Comparison of ENCODE assay signal across 19 cellular contexts in genomic region chr15:71261934-71262333, GRCh38.
A peak's percentile ranks its signal among the peaks of the same experiment; 100 is the strongest.
DNase-seq lines count a peak whose midpoint lies in the region; FAIRE-seq and TF ChIP-seq lines count a peak whose summit lies in the region.
"Had no signal": no experiment of that assay in that cellular context is flagged by ENCODE, and none has a peak within 500 bp of the region (broad histone marks: within the 10 kb centered on the region; RNA-seq: fewer than 3 reads in every experiment).

No MANE protein-coding gene starts in this region.

- H3K9me3 ChIP-seq in A673 (ENCODE audit: low read depth, low read length, poor library complexity, severe bottlenecking) (no peaks in the 10 kb centered on the region), HAP-1 (no peaks in the 10 kb centered on the region), SJCRH30 (replicated peaks) (no peaks in the 10 kb centered on the region; the same call in none of the 2 replicates), endodermal cell (ENCODE audit: control insufficient read depth, low read length) (peaks cover 6% of the 10 kb centered on the region)
- H3K9me3 ChIP-seq: Caco-2 had no signal

- CTCF ChIA-PET in A673 (lab: Charles Lee): no interaction called here

- H3K4me1 Mint-ChIP-seq in endodermal cell: peaks cover 4% of the 10 kb centered on the region
- H3K4me1 Mint-ChIP-seq: B cell; CD4-positive, CD25-positive, alpha-beta regulatory T cell had no signal

- H3K4me3 ChIP-seq in A673 (ENCODE audit: low read depth, low read length, poor library complexity, severe bottlenecking): no peak overlapping the region
- H3K4me3 ChIP-seq in HAP-1: no peak overlapping the region
- no peak overlapping the region for H3K4me3 ChIP-seq in SJCRH30
- no peak overlapping the region for H3K4me3 ChIP-seq in fibroblast of villous mesenchyme (ENCODE audit: low read depth, low read length)
- no peak overlapping the region for H3K4me3 ChIP-seq in endodermal cell (ENCODE audit: low read length)

- TF ChIP-seq CTCF in A673 (conservative IDR thresholded peaks at IDR 0.05; ENCODE audit: low read depth, low read length) (no peak), fibroblast of villous mesenchyme (IDR thresholded peaks at IDR 0.05; ENCODE audit: insufficient read depth, low read depth, low read length) (no peak), endodermal cell (conservative IDR thresholded peaks at IDR 0.05) (no peak)

- intact Hi-C loops in A673 (cut with micrococcal nuclease; ENCODE audit: unreplicated experiment): no loop called here

- no peak overlapping the region for H3K27ac Mint-ChIP-seq in endodermal cell
- H3K27ac Mint-ChIP-seq: B cell; CD4-positive, CD25-positive, alpha-beta regulatory T cell had no signal

- H3K36me3 Mint-ChIP-seq in endodermal cell (ENCODE audit: low read depth): no peaks in the 10 kb centered on the region
- H3K36me3 Mint-ChIP-seq: CD4-positive, CD25-positive, alpha-beta regulatory T cell had no signal

- H3K27ac ChIP-seq in A673 (ENCODE audit: low read depth, low read length, poor library complexity, severe bottlenecking): peak overlapping the region; percentile 79
- H3K27ac ChIP-seq in SJCRH30: peak overlapping the region; percentile 33
- no peak overlapping the region for H3K27ac ChIP-seq in endodermal cell (ENCODE audit: low read depth, low read length)

- in situ Hi-C loops in HAP-1 (cut with MboI; ENCODE audit: low sequenced_read_pairs): no loop called here

- no TSS peak for BruUV-seq in A673 (replicated peaks; lab: Mats Ljungman, UMichigan)

- no peaks in the 10 kb centered on the region for H3K36me3 ChIP-seq in A673 (ENCODE audit: insufficient read depth, low read length, poor library complexity, severe bottlenecking)
- H3K36me3 ChIP-seq in HAP-1 (replicated peaks): no peaks in the 10 kb centered on the region
- no peaks in the 10 kb centered on the region for H3K36me3 ChIP-seq in SJCRH30
- H3K36me3 ChIP-seq in endodermal cell (ENCODE audit: control insufficient read depth, insufficient read depth, low read length): no peaks in the 10 kb centered on the region

- H3K27me3 Mint-ChIP-seq in endodermal cell (ENCODE audit: insufficient read depth): no peaks in the 10 kb centered on the region
- H3K27me3 Mint-ChIP-seq: CD4-positive, CD25-positive, alpha-beta regulatory T cell had no signal

- POLR2A ChIA-PET in A673 (lab: Charles Lee; ENCODE audit: low non-redundant PET): no interaction called here

- 82 to 93% methylated on average over 3 to 7 of the region's 7 CpGs for WGBS in endodermal cell (ENCODE audit: insufficient coverage in 1 of 2, insufficient read length in 1 of 2), 2 experiments

- peaks cover 17% of the 10 kb centered on the region for H3K4me1 ChIP-seq in A673 (ENCODE audit: insufficient read depth, low read length, poor library complexity, severe bottlenecking)
- peaks cover 15% of the 10 kb centered on the region for H3K4me1 ChIP-seq in HAP-1
- peaks cover 28% of the 10 kb centered on the region for H3K4me1 ChIP-seq in SJCRH30
- H3K4me1 ChIP-seq in endodermal cell (ENCODE audit: control insufficient read depth, insufficient read depth, low read length): no peaks in the 10 kb centered on the region
- H3K4me1 ChIP-seq: Caco-2 had no signal

- H3K9me3 Mint-ChIP-seq in endodermal cell: peaks cover 21% of the 10 kb centered on the region

- DNase-seq in A673 (ENCODE audit: low spot score): peak; percentile 90
- DNase-seq in HAP-1 (ENCODE audit: low spot score in 2 of 2): peak; percentile 28 to 46
- peak; percentile 63 to 84 for DNase-seq in SJCRH30
- peak; percentile 93 for DNase-seq in fibroblast of villous mesenchyme (ENCODE audit: low read depth)
- DNase-seq in GM12891 (ENCODE audit: insufficient read length, low spot score): no peak
- no peak for DNase-seq in middle frontal gyrus (ENCODE audit: extremely low spot score, low spot score)
- DNase-seq in endodermal cell: no peak
- no peak for DNase-seq in A172 (ENCODE audit: low spot score)
- DNase-seq: 8988T; Caco-2; CD4-positive, CD25-positive, alpha-beta regulatory T cell; NCI-H1105; NCI-H1694; NCI-H526; NK-92 treated with Interleukin-12 subunit alpha and Interleukin-12 subunit beta, amount 100 ng/mL, for 24 hours; OCI-M1; RPMI8226; SIG-M5 had no signal

- no peak for FAIRE-seq in GM12891 (lab: Jason Lieb, UNC)

- H3K27me3 ChIP-seq in A673 (replicated peaks; ENCODE audit: insufficient read depth, low read depth, low read length, poor library complexity) (no peaks in the 10 kb centered on the region), HAP-1 (ENCODE audit: low read depth) (no peaks in the 10 kb centered on the region), SJCRH30 (no peaks in the 10 kb centered on the region), endodermal cell (ENCODE audit: control insufficient read depth, insufficient read depth, low read length, poor library complexity, severe bottlenecking) (no peaks in the 10 kb centered on the region)

- H3K9ac ChIP-seq in endodermal cell (ENCODE audit: extremely low read depth, low read length, poor library complexity, severe bottlenecking): no peak overlapping the region

- no peak for TF ChIP-seq POLR2A in GM12891 (IDR thresholded peaks at IDR 0.05; ENCODE audit: low read depth, low read length)

- no peak overlapping the region for H3K4me3 Mint-ChIP-seq in endodermal cell
- H3K4me3 Mint-ChIP-seq: B cell; CD4-positive, CD25-positive, alpha-beta regulatory T cell had no signal

TF ChIP-seq in GM12891, 5 proteins besides CTCF, POLR2A, EP300 and RAD21:
- TF ChIP-seq PAX5 (IDR thresholded peaks at IDR 0.05; ENCODE audit: insufficient read depth, low read length, severe bottlenecking): no peak
- no peak for TF ChIP-seq POLR2AphosphoS5 (IDR thresholded peaks at IDR 0.05; ENCODE audit: low read depth, low read length)
- no peak for TF ChIP-seq POU2F2 (IDR thresholded peaks at IDR 0.05; ENCODE audit: low read depth, low read length)
- TF ChIP-seq SPI1 (IDR thresholded peaks at IDR 0.05; ENCODE audit: low read depth, low read length): no peak
- no peak for TF ChIP-seq TAF1 (IDR thresholded peaks at IDR 0.05; ENCODE audit: low read depth, low read length)

Comparison
In these comparisons a context has a peak if more than half of its experiments do, and no peak if none do; other contexts are left out.
1. DNase-seq: peak in A673 (single experiment), HAP-1 (2 of 2), SJCRH30 (2 of 2) and fibroblast of villous mesenchyme (single experiment); none in GM12891 (single experiment), middle frontal gyrus (single experiment), endodermal cell (single experiment) and A172 (single experiment).